Comparison of ENCODE assay signal across 8 cellular contexts in genomic region chr10:26621889-26622681, GRCh38.
A peak's percentile ranks its signal among the peaks of the same experiment; 100 is the strongest.
DNase-seq lines count a peak whose midpoint lies in the region; ATAC-seq and TF ChIP-seq lines count a peak whose summit lies in the region.

No MANE protein-coding gene starts in this region.

- TF ChIP-seq CTCF in astrocyte of the cerebellum (IDR thresholded peaks at IDR 0.05; ENCODE audit: low read depth, low read length, missing control alignments), result no peak

- DNase-seq in NT2/D1 (ENCODE audit: low read depth, low spot score) (no peak), astrocyte of the cerebellum (ENCODE audit: low read depth) (no peak), islet precursor cell (peak; percentile 78), globus pallidus (ENCODE audit: low spot score) (no peak)
- DNase-seq in stimulated activated CD4-positive, alpha-beta T cell treated with anti-CD3 and anti-CD28 coated beads, Interleukin-2, amount 100 ng/mL, for 48 hours, result peak; percentile 22 to 31

- H3K36me3 ChIP-seq in ACC112 (ENCODE audit: insufficient read depth, low read length) (no peaks in the 10 kb centered on the region), NT2/D1 (ENCODE audit: insufficient read depth, insufficient read length, low read length) (no peaks in the 10 kb centered on the region)

- peak overlapping the region; percentile 39 for H2AFZ ChIP-seq in ACC112 (ENCODE audit: low read length, unreplicated experiment)

- peaks cover 79% of the 10 kb centered on the region for H3K27me3 ChIP-seq in ACC112 (ENCODE audit: insufficient read depth, low read length)
- H3K27me3 ChIP-seq in NT2/D1 (ENCODE audit: insufficient read depth, insufficient read length), result peaks cover 17% of the 10 kb centered on the region

- no peak overlapping the region for H3K27ac ChIP-seq in ACC112 (ENCODE audit: low read depth, low read length)

- peak overlapping the region; percentile 27; the same call in 1 of the 2 replicates for H3K4me3 ChIP-seq in ACC112 (ENCODE audit: low read depth, low read length)
- H3K4me3 ChIP-seq in NT2/D1 (ENCODE audit: insufficient read length, low read depth), result peak overlapping the region; percentile 42
- peak overlapping the region; percentile 22 for H3K4me3 ChIP-seq in astrocyte of the cerebellum (ENCODE audit: low read depth, low read length)

- H3K4me1 ChIP-seq in ACC112 (ENCODE audit: control insufficient read depth, insufficient read depth, low read length, unreplicated experiment) (no peaks in the 10 kb centered on the region), NT2/D1 (ENCODE audit: insufficient read depth, insufficient read length) (no peaks in the 10 kb centered on the region)

- ATAC-seq in GM21515 (IDR thresholded peaks at IDR 0.05; ENCODE audit: unreplicated experiment) (peak; percentile 70), GM18858 (IDR thresholded peaks at IDR 0.05; ENCODE audit: unreplicated experiment) (no peak)

- in situ Hi-C loops in astrocyte of the cerebellum (cut with HindIII; ENCODE audit: low sequenced_read_pairs), result no loop called here

- H3K9ac ChIP-seq in NT2/D1 (ENCODE audit: insufficient read length, low read depth), result peak overlapping the region; percentile 65

- no peaks in the 10 kb centered on the region for H3K9me3 ChIP-seq in NT2/D1 (ENCODE audit: insufficient read depth, low read length)

- no peaks in the 10 kb centered on the region for H3K79me2 ChIP-seq in ACC112 (ENCODE audit: control insufficient read depth, insufficient read depth, low read length, unreplicated experiment)

Comparison
In these comparisons a context has a peak if more than half of its experiments do, and no peak if none do; other contexts are left out.
1. DNase-seq: peak in islet precursor cell (single experiment) and stimulated activated CD4-positive, alpha-beta T cell treated with anti-CD3 and anti-CD28 coated beads, Interleukin-2, amount 100 ng/mL, for 48 hours (2 of 2); none in NT2/D1 (single experiment), astrocyte of the cerebellum (single experiment) and globus pallidus (single experiment).
2. Peak in every context shown above with its lines, with median percentiles within 50 percentile points of each other: H3K4me3 ChIP-seq.